In the genomic region with DNA sequence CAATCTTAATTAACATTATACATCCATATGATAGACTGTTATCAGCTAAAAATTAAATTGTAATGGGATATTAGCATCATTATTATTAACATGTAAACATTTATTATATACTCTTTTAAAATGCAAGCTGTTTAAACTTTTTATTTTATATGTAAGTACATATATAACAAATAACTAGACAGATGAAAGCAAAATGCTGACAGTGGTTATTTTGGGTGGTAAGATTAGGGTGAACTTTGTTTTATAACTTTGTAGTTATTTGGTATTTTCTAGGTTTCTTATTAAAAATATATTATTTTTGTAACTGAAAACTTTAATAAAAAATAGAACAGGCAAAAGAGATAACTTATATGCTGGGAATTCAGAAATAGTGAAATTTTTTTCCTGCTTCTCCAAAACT, we compare ENCODE assay signal across 1 cellular context.
TF ChIP-seq lines count a peak whose summit lies in the region.

No MANE protein-coding gene starts in this region.

TF ChIP-seq in IMR-90, 13 proteins besides CTCF, POLR2A, EP300 and RAD21 (continued from another document):
- TF ChIP-seq, protein P1, sequence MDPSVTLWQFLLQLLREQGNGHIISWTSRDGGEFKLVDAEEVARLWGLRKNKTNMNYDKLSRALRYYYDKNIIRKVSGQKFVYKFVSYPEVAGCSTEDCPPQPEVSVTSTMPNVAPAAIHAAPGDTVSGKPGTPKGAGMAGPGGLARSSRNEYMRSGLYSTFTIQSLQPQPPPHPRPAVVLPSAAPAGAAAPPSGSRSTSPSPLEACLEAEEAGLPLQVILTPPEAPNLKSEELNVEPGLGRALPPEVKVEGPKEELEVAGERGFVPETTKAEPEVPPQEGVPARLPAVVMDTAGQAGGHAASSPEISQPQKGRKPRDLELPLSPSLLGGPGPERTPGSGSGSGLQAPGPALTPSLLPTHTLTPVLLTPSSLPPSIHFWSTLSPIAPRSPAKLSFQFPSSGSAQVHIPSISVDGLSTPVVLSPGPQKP (IDR thresholded peaks at IDR 0.05; ENCODE audit: borderline replicate concordance, low read depth, low read length): no peak
- TF ChIP-seq MAZ (IDR thresholded peaks at IDR 0.05; ENCODE audit: borderline replicate concordance, low read depth, low read length): no peak
- no peak for TF ChIP-seq CHD1 (IDR thresholded peaks at IDR 0.05; ENCODE audit: low read depth, low read length)
- TF ChIP-seq CEBPB (IDR thresholded peaks at IDR 0.05; ENCODE audit: low read depth, low read length): no peak
- TF ChIP-seq MXI1 (IDR thresholded peaks at IDR 0.05; ENCODE audit: borderline replicate concordance, low read depth, low read length): no peak
- TF ChIP-seq, protein P2, sequence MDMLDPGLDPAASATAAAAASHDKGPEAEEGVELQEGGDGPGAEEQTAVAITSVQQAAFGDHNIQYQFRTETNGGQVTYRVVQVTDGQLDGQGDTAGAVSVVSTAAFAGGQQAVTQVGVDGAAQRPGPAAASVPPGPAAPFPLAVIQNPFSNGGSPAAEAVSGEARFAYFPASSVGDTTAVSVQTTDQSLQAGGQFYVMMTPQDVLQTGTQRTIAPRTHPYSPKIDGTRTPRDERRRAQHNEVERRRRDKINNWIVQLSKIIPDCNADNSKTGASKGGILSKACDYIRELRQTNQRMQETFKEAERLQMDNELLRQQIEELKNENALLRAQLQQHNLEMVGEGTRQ (IDR thresholded peaks at IDR 0.05; ENCODE audit: low read depth, low read length): no peak
TF ChIP-seq in IMR-90: peak in this region for 1.
